Comparison of ENCODE assay signal across 1 cellular context in the genomic region with DNA sequence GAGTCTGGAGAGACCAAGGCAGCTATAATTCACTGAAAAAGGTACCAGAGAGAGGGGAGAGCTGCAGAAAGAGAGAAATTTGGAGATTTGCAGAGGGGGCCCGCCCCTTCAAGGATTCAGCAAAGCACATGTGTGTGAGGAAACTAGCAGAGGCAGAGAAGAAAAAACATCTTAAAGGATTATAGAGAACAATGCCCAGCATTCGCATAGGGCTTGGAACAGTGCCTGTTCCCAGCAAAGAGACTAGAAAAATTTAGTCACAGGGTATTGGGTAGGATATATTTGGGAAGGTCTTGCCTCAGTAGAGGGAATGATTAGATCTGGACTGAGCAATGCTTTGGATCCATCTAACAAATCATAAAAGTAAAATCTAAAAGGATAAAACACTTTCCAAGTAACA.
TF ChIP-seq lines count a peak whose summit lies in the region.

No MANE protein-coding gene starts in this region.

TF ChIP-seq in HepG2, 621 proteins besides CTCF, POLR2A, EP300 and RAD21 (continued from another document):
- TF ChIP-seq, protein P1, sequence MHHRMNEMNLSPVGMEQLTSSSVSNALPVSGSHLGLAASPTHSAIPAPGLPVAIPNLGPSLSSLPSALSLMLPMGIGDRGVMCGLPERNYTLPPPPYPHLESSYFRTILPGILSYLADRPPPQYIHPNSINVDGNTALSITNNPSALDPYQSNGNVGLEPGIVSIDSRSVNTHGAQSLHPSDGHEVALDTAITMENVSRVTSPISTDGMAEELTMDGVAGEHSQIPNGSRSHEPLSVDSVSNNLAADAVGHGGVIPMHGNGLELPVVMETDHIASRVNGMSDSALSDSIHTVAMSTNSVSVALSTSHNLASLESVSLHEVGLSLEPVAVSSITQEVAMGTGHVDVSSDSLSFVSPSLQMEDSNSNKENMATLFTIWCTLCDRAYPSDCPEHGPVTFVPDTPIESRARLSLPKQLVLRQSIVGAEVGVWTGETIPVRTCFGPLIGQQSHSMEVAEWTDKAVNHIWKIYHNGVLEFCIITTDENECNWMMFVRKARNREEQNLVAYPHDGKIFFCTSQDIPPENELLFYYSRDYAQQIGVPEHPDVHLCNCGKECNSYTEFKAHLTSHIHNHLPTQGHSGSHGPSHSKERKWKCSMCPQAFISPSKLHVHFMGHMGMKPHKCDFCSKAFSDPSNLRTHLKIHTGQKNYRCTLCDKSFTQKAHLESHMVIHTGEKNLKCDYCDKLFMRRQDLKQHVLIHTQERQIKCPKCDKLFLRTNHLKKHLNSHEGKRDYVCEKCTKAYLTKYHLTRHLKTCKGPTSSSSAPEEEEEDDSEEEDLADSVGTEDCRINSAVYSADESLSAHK (CRISPR knock-in tag; IDR thresholded peaks at IDR 0.05; ENCODE audit: borderline replicate concordance) = no peak
- TF ChIP-seq ZNF703 (CRISPR knock-in tag; IDR thresholded peaks at IDR 0.05; ENCODE audit: borderline replicate concordance) = no peak
